In genomic region chr1:40802078-40803075, GRCh38 we compare ENCODE assay signal across 8 cellular contexts. TPM values are rescaled to one million over a fixed set of nuclear protein-coding genes. Genes with fewer than 3 reads are reported as not detected.
DNase-seq lines count a peak whose midpoint lies in the region; ATAC-seq and TF ChIP-seq lines count a peak whose summit lies in the region.

No MANE protein-coding gene starts in this region.

- H3K27ac ChIP-seq in foreskin keratinocyte = no peak overlapping the region
- H3K27ac ChIP-seq in neutrophil = peak overlapping the region; percentile 27

- H3K9me3 Mint-ChIP-seq in activated T-helper 2 cell treated with anti-CD3 and anti-CD28 coated beads, Interferon-gamma antibody, Interleukin-2, Interleukin-4, amounts not matched to agents 10 μg/mL and 5 μg/mL and 100 μg/mL, durations not matched to agents 14 hours and 24 hours and 36 hours = no peaks in the 10 kb centered on the region

- H3K36me3 ChIP-seq in neutrophil = no peaks in the 10 kb centered on the region

- H3K4me1 ChIP-seq in foreskin keratinocyte = no peaks in the 10 kb centered on the region
- H3K4me1 ChIP-seq in neutrophil (ENCODE audit: control insufficient read depth in 1 of 2, insufficient read depth in 1 of 2, low read depth in 1 of 2, low read length in 1 of 2) = peaks cover 12 to 18% of the 10 kb centered on the region in 2 experiments

- TF ChIP-seq CTCF in GM10266 (IDR thresholded peaks at IDR 0.05; ENCODE audit: control insufficient read depth, insufficient read depth, low read depth, missing control alignments) = no peak
- no peak for TF ChIP-seq CTCF in foreskin keratinocyte (conservative IDR thresholded peaks at IDR 0.05)
- peak; percentile 9 for TF ChIP-seq CTCF in neutrophil (IDR thresholded peaks at IDR 0.05)

- peak overlapping the region; percentile 67 to 74 for H3K4me3 ChIP-seq in neutrophil (ENCODE audit: low read depth in 1 of 2, low read length in 1 of 2)

- peaks cover 22% of the 10 kb centered on the region for H3K4me1 Mint-ChIP-seq in activated T-helper 2 cell treated with anti-CD3 and anti-CD28 coated beads, Interferon-gamma antibody, Interleukin-2, Interleukin-4, amounts not matched to agents 10 μg/mL and 5 μg/mL and 100 μg/mL, durations not matched to agents 14 hours and 24 hours and 36 hours (ENCODE audit: low read depth)

- peak overlapping the region; percentile 15 for H3K4me3 Mint-ChIP-seq in activated T-helper 2 cell treated with anti-CD3 and anti-CD28 coated beads, Interferon-gamma antibody, Interleukin-2, Interleukin-4, amounts not matched to agents 10 μg/mL and 5 μg/mL and 100 μg/mL, durations not matched to agents 14 hours and 24 hours and 36 hours (ENCODE audit: low read depth)

- no peaks in the 10 kb centered on the region for H3K9me3 ChIP-seq in neutrophil

- ATAC-seq in HG03139 (IDR thresholded peaks at IDR 0.05; ENCODE audit: unreplicated experiment) = peak; percentile 64
- peak; percentile 77 for ATAC-seq in foreskin keratinocyte

- H3K27ac Mint-ChIP-seq in activated T-helper 2 cell treated with anti-CD3 and anti-CD28 coated beads, Interferon-gamma antibody, Interleukin-2, Interleukin-4, amounts not matched to agents 10 μg/mL and 5 μg/mL and 100 μg/mL, durations not matched to agents 14 hours and 24 hours and 36 hours = peak overlapping the region; percentile 35

- intact Hi-C loops in activated T-helper 2 cell treated with anti-CD3 and anti-CD28 coated beads, Interferon-gamma antibody, Interleukin-2, Interleukin-4, amounts not matched to agents 10 μg/mL and 5 μg/mL and 100 μg/mL, durations not matched to agents 14 hours and 24 hours and 36 hours (cut with micrococcal nuclease) = loop anchor here (5.0 kb wide), 1 partner anchor 135 kb away; the partner anchor contains the start of gene RIMS3

- H3K27me3 Mint-ChIP-seq in activated T-helper 2 cell treated with anti-CD3 and anti-CD28 coated beads, Interferon-gamma antibody, Interleukin-2, Interleukin-4, amounts not matched to agents 10 μg/mL and 5 μg/mL and 100 μg/mL, durations not matched to agents 14 hours and 24 hours and 36 hours (ENCODE audit: low read depth) = no peaks in the 10 kb centered on the region

- peaks cover 32% of the 10 kb centered on the region for H3K27me3 ChIP-seq in foreskin keratinocyte
- H3K27me3 ChIP-seq in neutrophil = peaks cover 42% of the 10 kb centered on the region

- peak; percentile 94 for DNase-seq in GM10266 (ENCODE audit: extremely low spot score)
- peak; percentile 65 for DNase-seq in OCI-M2 (lab: John Stamatoyannopoulos, UW; ENCODE audit: unreplicated experiment)
- DNase-seq in activated T-helper 2 cell treated with anti-CD3 and anti-CD28 coated beads, Interferon-gamma antibody, Interleukin-2, Interleukin-4, amounts not matched to agents 10 μg/mL and 5 μg/mL and 100 μg/mL, durations not matched to agents 14 hours and 24 hours and 36 hours (ENCODE audit: low spot score) = peak; percentile 79
- peak; percentile 28 to 47 for DNase-seq in foreskin keratinocyte
- DNase-seq in stromal cell of bone marrow (ENCODE audit: low read depth) = peak; percentile 47
- DNase-seq in SKM-1 (lab: John Stamatoyannopoulos, UW; ENCODE audit: unreplicated experiment) = no peak

- no peaks in the 10 kb centered on the region for H3K36me3 Mint-ChIP-seq in activated T-helper 2 cell treated with anti-CD3 and anti-CD28 coated beads, Interferon-gamma antibody, Interleukin-2, Interleukin-4, amounts not matched to agents 10 μg/mL and 5 μg/mL and 100 μg/mL, durations not matched to agents 14 hours and 24 hours and 36 hours (ENCODE audit: low read depth)

RNA-seq across cellular contexts. Expression of gene KCNQ4, which starts 18.8 kb away (rescaled TPM):
- total RNA-seq in activated T-helper 2 cell treated with anti-CD3 and anti-CD28 coated beads, Interferon-gamma antibody, Interleukin-2, Interleukin-4, amounts not matched to agents 10 μg/mL and 5 μg/mL and 100 μg/mL, durations not matched to agents 14 hours and 24 hours and 36 hours = 0.57 and 0.78 TPM in 2 replicates
- total RNA-seq in foreskin keratinocyte = not detected in 2 replicates
- polyA plus RNA-seq in foreskin keratinocyte = 0.03 TPM in 2 replicates

RNA-seq across cellular contexts. Expression of gene CITED4, which starts 59.8 kb away (rescaled TPM):
- 3.6 and 4.2 TPM in 2 replicates for total RNA-seq in activated T-helper 2 cell treated with anti-CD3 and anti-CD28 coated beads, Interferon-gamma antibody, Interleukin-2, Interleukin-4, amounts not matched to agents 10 μg/mL and 5 μg/mL and 100 μg/mL, durations not matched to agents 14 hours and 24 hours and 36 hours
- 92.2 and 130 TPM in 2 replicates for total RNA-seq in foreskin keratinocyte
- 149 and 243 TPM in 2 replicates for polyA plus RNA-seq in foreskin keratinocyte

Comparison
In these comparisons a context has a peak if more than half of its experiments do, and no peak if none do; other contexts are left out.
1. RNA of gene CITED4, which starts 59.8 kb away (total RNA-seq): 92.2 to 130 TPM in foreskin keratinocyte; 3.6 to 4.2 TPM in activated T-helper 2 cell treated with anti-CD3 and anti-CD28 coated beads, Interferon-gamma antibody, Interleukin-2, Interleukin-4, amounts not matched to agents 10 μg/mL and 5 μg/mL and 100 μg/mL, durations not matched to agents 14 hours and 24 hours and 36 hours; every median in the first group is over 10 times any median in the second.